ENCODE assay signal across 1 cellular context in the genomic region with DNA sequence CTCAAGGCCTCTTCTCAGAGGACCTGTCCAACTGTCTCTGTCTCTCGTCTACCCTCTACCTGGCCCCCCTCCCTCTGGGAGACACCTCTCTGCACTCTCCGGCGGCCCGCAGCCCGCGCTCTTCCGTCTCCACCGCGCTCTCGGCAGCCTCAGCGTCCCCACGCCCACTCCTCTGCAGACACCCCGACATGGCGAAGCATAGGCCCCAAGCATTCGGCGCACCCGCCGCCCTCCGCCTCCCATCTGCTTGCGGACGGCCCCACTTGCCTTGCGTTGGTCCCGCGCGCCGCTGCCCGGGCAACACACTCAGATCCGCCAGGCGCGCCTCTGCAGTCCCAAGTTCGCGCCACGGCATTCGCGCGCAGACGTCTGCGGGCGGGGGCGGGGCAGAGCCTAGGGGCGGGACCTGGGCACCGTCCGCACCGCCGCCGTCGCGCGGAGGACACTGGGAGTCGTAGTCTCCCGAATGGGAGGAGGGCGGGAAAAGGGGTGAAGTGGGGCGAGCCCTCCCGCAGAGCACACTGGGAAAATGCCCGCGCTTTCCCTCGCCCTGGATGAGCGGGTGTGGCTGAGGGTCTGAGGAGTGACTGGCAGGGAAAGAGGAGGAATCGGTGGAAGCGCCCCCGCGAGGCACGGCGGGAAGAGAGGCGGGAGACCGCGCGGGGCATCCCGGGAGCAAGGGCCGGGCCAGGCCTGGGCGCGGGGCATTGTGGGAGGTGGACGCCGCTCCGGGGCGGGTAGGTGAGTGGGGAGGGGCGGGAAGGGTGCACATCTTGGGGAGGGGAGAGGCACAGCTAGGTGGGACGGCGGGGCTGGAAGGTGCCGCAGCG.
TF ChIP-seq lines count a peak whose summit lies in the region.

A gene (minus strand): TSS at position 371 of the 830 bp plus-strand sequence. CDS start 4,778 bp downstream, outside the sequence.
A gene (plus strand): TSS at position 707 of the 830 bp plus-strand sequence. CDS start 1,123 bp downstream, outside the sequence.

TF ChIP-seq in K562, 482 proteins besides CTCF, POLR2A, EP300 and RAD21 (continued from another document and continues in another):
- TF ChIP-seq HEY1 (CRISPR knock-in tag; IDR thresholded peaks at IDR 0.05; ENCODE audit: borderline replicate concordance) (no peak), TEAD2 (tag; IDR thresholded peaks at IDR 0.05) (no peak), SMAD3 (CRISPR knock-in tag; conservative IDR thresholded peaks at IDR 0.05) (peak; percentile 80), POLR2G (IDR thresholded peaks at IDR 0.05; ENCODE audit: low read depth, low read length) (peak; percentile 92), C11orf30 (IDR thresholded peaks at IDR 0.05; ENCODE audit: low read depth) (peak; percentile 71), POLR2AphosphoS5 (IDR thresholded peaks at IDR 0.05; ENCODE audit: control insufficient read depth, insufficient read depth, low read depth, low read length) (0 out of 2 replicates have a peak, but pooled peaks have one; percentile 55), ZNF583 (CRISPR knock-in tag; IDR thresholded peaks at IDR 0.05) (peak; percentile 28; the same call in 1 of the 2 replicates), ZFX (CRISPR knock-in tag; IDR thresholded peaks at IDR 0.05) (peak; percentile 70), TRIM28 (IDR thresholded peaks at IDR 0.05) (peak; percentile 61), RFX1 (IDR thresholded peaks at IDR 0.05) (peak; percentile 78), MTA1 (IDR thresholded peaks at IDR 0.05; ENCODE audit: borderline replicate concordance) (no peak; the same call in 1 of the 2 replicates), NR4A1 (CRISPR knock-in tag; IDR thresholded peaks at IDR 0.05) (no peak), NR4A1 (tag; IDR thresholded peaks at IDR 0.05) (0 out of 2 replicates have a peak, but pooled peaks have one; percentile 34), POU5F1 (IDR thresholded peaks at IDR 0.05; ENCODE audit: borderline replicate concordance, low read depth, low read length, partially characterized antibody) (peak; percentile 25), KLF13 (tag; IDR thresholded peaks at IDR 0.05; ENCODE audit: borderline replicate concordance, low read depth) (peak; percentile 51), SIX5 (IDR thresholded peaks at IDR 0.05; ENCODE audit: borderline replicate concordance in 1 of 2, insufficient read depth in 1 of 2, low read depth in 1 of 2, low read length in 2 of 2) (peak; percentile 75; a peak in 3 of 4 replicates), NFE2L1 (tag; IDR thresholded peaks at IDR 0.05; ENCODE audit: borderline replicate concordance, low read depth) (no peak), ZNF780A (CRISPR knock-in tag; IDR thresholded peaks at IDR 0.05) (no peak), PHF21A (IDR thresholded peaks at IDR 0.05; ENCODE audit: borderline replicate concordance, low read depth) (no peak), POLR3A (IDR thresholded peaks at IDR 0.05; ENCODE audit: borderline replicate concordance, extremely low read depth, insufficient read depth, insufficient read length) (no peak), PTBP1 (IDR thresholded peaks at IDR 0.05; ENCODE audit: low read depth, low read length) (no peak), CREB1 (IDR thresholded peaks at IDR 0.05) (peak; percentile 62), CREB1 (CRISPR knock-in tag; IDR thresholded peaks at IDR 0.05) (peak; percentile 61; the same call in 1 of the 2 replicates), KLF1 (tag; IDR thresholded peaks at IDR 0.05) (no peak), YY1 (IDR thresholded peaks at IDR 0.05; ENCODE audit: borderline replicate concordance in 1 of 3, control insufficient read depth in 1 of 3, extremely low read depth in 1 of 3, insufficient read depth in 3 of 3, insufficient read length in 1 of 3, insufficient replicate concordance in 2 of 3, low read depth in 1 of 3, low read length in 2 of 3) (peak in 2 of 3 experiments; percentile 26 to 55), MYC (IDR thresholded peaks at IDR 0.05; ENCODE audit: low read depth, low read length) (no peak; the same call in 1 of the 2 replicates), MYC (CRISPR knock-in tag; IDR thresholded peaks at IDR 0.05; ENCODE audit: borderline replicate concordance, low read depth) (no peak), PURB (CRISPR knock-in tag; IDR thresholded peaks at IDR 0.05; ENCODE audit: low read depth) (no peak), SETDB1 (IDR thresholded peaks at IDR 0.05; ENCODE audit: low read length) (no peak)
- TF ChIP-seq, protein P1, sequence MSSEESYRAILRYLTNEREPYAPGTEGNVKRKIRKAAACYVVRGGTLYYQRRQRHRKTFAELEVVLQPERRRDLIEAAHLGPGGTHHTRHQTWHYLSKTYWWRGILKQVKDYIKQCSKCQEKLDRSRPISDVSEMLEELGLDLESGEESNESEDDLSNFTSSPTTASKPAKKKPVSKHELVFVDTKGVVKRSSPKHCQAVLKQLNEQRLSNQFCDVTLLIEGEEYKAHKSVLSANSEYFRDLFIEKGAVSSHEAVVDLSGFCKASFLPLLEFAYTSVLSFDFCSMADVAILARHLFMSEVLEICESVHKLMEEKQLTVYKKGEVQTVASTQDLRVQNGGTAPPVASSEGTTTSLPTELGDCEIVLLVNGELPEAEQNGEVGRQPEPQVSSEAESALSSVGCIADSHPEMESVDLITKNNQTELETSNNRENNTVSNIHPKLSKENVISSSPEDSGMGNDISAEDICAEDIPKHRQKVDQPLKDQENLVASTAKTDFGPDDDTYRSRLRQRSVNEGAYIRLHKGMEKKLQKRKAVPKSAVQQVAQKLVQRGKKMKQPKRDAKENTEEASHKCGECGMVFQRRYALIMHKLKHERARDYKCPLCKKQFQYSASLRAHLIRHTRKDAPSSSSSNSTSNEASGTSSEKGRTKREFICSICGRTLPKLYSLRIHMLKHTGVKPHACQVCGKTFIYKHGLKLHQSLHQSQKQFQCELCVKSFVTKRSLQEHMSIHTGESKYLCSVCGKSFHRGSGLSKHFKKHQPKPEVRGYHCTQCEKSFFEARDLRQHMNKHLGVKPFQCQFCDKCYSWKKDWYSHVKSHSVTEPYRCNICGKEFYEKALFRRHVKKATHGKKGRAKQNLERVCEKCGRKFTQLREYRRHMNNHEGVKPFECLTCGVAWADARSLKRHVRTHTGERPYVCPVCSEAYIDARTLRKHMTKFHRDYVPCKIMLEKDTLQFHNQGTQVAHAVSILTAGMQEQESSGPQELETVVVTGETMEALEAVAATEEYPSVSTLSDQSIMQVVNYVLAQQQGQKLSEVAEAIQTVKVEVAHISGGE (CRISPR knock-in tag; IDR thresholded peaks at IDR 0.05), result peak in 1 of 3 experiments; percentile 87; a peak in 2 of 6 replicates
- TF ChIP-seq, protein P2, sequence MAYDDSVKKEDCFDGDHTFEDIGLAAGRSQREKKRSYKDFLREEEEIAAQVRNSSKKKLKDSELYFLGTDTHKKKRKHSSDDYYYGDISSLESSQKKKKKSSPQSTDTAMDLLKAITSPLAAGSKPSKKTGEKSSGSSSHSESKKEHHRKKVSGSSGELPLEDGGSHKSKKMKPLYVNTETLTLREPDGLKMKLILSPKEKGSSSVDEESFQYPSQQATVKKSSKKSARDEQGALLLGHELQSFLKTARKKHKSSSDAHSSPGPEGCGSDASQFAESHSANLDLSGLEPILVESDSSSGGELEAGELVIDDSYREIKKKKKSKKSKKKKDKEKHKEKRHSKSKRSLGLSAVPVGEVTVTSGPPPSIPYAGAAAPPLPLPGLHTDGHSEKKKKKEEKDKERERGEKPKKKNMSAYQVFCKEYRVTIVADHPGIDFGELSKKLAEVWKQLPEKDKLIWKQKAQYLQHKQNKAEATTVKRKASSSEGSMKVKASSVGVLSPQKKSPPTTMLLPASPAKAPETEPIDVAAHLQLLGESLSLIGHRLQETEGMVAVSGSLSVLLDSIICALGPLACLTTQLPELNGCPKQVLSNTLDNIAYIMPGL (CRISPR knock-in tag; IDR thresholded peaks at IDR 0.05), result peak; percentile 66
- TF ChIP-seq, protein P3, sequence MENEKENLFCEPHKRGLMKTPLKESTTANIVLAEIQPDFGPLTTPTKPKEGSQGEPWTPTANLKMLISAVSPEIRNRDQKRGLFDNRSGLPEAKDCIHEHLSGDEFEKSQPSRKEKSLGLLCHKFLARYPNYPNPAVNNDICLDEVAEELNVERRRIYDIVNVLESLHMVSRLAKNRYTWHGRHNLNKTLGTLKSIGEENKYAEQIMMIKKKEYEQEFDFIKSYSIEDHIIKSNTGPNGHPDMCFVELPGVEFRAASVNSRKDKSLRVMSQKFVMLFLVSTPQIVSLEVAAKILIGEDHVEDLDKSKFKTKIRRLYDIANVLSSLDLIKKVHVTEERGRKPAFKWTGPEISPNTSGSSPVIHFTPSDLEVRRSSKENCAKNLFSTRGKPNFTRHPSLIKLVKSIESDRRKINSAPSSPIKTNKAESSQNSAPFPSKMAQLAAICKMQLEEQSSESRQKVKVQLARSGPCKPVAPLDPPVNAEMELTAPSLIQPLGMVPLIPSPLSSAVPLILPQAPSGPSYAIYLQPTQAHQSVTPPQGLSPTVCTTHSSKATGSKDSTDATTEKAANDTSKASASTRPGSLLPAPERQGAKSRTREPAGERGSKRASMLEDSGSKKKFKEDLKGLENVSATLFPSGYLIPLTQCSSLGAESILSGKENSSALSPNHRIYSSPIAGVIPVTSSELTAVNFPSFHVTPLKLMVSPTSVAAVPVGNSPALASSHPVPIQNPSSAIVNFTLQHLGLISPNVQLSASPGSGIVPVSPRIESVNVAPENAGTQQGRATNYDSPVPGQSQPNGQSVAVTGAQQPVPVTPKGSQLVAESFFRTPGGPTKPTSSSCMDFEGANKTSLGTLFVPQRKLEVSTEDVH (IDR thresholded peaks at IDR 0.05; ENCODE audit: low read depth, partially characterized antibody), result peak; percentile 90
- TF ChIP-seq, protein P4, sequence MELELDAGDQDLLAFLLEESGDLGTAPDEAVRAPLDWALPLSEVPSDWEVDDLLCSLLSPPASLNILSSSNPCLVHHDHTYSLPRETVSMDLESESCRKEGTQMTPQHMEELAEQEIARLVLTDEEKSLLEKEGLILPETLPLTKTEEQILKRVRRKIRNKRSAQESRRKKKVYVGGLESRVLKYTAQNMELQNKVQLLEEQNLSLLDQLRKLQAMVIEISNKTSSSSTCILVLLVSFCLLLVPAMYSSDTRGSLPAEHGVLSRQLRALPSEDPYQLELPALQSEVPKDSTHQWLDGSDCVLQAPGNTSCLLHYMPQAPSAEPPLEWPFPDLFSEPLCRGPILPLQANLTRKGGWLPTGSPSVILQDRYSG (tag; conservative IDR thresholded peaks at IDR 0.05; ENCODE audit: low read depth), result 0 out of 2 replicates have a peak, but pooled peaks have one; percentile 42
- TF ChIP-seq, protein P5, sequence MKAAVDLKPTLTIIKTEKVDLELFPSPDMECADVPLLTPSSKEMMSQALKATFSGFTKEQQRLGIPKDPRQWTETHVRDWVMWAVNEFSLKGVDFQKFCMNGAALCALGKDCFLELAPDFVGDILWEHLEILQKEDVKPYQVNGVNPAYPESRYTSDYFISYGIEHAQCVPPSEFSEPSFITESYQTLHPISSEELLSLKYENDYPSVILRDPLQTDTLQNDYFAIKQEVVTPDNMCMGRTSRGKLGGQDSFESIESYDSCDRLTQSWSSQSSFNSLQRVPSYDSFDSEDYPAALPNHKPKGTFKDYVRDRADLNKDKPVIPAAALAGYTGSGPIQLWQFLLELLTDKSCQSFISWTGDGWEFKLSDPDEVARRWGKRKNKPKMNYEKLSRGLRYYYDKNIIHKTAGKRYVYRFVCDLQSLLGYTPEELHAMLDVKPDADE (conservative IDR thresholded peaks at IDR 0.05; ENCODE audit: control insufficient read depth, low read depth, low read length), result peak; percentile 90; the same call in 1 of the 2 replicates
- TF ChIP-seq, protein P6, sequence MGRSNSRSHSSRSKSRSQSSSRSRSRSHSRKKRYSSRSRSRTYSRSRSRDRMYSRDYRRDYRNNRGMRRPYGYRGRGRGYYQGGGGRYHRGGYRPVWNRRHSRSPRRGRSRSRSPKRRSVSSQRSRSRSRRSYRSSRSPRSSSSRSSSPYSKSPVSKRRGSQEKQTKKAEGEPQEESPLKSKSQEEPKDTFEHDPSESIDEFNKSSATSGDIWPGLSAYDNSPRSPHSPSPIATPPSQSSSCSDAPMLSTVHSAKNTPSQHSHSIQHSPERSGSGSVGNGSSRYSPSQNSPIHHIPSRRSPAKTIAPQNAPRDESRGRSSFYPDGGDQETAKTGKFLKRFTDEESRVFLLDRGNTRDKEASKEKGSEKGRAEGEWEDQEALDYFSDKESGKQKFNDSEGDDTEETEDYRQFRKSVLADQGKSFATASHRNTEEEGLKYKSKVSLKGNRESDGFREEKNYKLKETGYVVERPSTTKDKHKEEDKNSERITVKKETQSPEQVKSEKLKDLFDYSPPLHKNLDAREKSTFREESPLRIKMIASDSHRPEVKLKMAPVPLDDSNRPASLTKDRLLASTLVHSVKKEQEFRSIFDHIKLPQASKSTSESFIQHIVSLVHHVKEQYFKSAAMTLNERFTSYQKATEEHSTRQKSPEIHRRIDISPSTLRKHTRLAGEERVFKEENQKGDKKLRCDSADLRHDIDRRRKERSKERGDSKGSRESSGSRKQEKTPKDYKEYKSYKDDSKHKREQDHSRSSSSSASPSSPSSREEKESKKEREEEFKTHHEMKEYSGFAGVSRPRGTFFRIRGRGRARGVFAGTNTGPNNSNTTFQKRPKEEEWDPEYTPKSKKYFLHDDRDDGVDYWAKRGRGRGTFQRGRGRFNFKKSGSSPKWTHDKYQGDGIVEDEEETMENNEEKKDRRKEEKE (IDR thresholded peaks at IDR 0.05; ENCODE audit: borderline replicate concordance in 1 of 2, control insufficient read depth in 1 of 2, low read depth in 2 of 2, low read length in 1 of 2), result peak in 1 of 2 experiments; percentile 88; a peak in 2 of 4 replicates
- TF ChIP-seq, protein P7, sequence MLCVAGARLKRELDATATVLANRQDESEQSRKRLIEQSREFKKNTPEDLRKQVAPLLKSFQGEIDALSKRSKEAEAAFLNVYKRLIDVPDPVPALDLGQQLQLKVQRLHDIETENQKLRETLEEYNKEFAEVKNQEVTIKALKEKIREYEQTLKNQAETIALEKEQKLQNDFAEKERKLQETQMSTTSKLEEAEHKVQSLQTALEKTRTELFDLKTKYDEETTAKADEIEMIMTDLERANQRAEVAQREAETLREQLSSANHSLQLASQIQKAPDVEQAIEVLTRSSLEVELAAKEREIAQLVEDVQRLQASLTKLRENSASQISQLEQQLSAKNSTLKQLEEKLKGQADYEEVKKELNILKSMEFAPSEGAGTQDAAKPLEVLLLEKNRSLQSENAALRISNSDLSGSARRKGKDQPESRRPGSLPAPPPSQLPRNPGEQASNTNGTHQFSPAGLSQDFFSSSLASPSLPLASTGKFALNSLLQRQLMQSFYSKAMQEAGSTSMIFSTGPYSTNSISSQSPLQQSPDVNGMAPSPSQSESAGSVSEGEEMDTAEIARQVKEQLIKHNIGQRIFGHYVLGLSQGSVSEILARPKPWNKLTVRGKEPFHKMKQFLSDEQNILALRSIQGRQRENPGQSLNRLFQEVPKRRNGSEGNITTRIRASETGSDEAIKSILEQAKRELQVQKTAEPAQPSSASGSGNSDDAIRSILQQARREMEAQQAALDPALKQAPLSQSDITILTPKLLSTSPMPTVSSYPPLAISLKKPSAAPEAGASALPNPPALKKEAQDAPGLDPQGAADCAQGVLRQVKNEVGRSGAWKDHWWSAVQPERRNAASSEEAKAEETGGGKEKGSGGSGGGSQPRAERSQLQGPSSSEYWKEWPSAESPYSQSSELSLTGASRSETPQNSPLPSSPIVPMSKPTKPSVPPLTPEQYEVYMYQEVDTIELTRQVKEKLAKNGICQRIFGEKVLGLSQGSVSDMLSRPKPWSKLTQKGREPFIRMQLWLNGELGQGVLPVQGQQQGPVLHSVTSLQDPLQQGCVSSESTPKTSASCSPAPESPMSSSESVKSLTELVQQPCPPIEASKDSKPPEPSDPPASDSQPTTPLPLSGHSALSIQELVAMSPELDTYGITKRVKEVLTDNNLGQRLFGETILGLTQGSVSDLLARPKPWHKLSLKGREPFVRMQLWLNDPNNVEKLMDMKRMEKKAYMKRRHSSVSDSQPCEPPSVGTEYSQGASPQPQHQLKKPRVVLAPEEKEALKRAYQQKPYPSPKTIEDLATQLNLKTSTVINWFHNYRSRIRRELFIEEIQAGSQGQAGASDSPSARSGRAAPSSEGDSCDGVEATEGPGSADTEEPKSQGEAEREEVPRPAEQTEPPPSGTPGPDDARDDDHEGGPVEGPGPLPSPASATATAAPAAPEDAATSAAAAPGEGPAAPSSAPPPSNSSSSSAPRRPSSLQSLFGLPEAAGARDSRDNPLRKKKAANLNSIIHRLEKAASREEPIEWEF (CRISPR knock-in tag; IDR thresholded peaks at IDR 0.05), result no peak
